1 cellular context compared by ENCODE assay signal in genomic region chr17:38602862-38603785, GRCh38.
TF ChIP-seq lines count a peak whose summit lies in the region.

No MANE protein-coding gene starts in this region.

TF ChIP-seq in HepG2, 621 proteins besides CTCF, POLR2A, EP300 and RAD21:
- no peak for TF ChIP-seq NFATC3 (CRISPR knock-in tag; IDR thresholded peaks at IDR 0.05)
- peak; percentile 67; the same call in 1 of the 2 replicates for TF ChIP-seq HNRNPL (IDR thresholded peaks at IDR 0.05; ENCODE audit: low read depth, low read length)
- no peak for TF ChIP-seq ZSCAN25 (CRISPR knock-in tag; IDR thresholded peaks at IDR 0.05)
- TF ChIP-seq ZNF24 (IDR thresholded peaks at IDR 0.05) = no peak
- peak; percentile 81 for TF ChIP-seq ZBTB33 (CRISPR knock-in tag; IDR thresholded peaks at IDR 0.05)
- no peak for TF ChIP-seq ZSCAN20 (CRISPR knock-in tag; IDR thresholded peaks at IDR 0.05; ENCODE audit: borderline replicate concordance)
- TF ChIP-seq U2AF1 (optimal IDR thresholded peaks at IDR 0.05; ENCODE audit: low read depth, low read length) = no peak
- TF ChIP-seq ZNF205 (CRISPR knock-in tag; IDR thresholded peaks at IDR 0.05) = no peak
- TF ChIP-seq RFX5 (IDR thresholded peaks at IDR 0.05; ENCODE audit: low read depth, low read length) = no peak
- no peak for TF ChIP-seq ZNF687 (CRISPR knock-in tag; IDR thresholded peaks at IDR 0.05)
- TF ChIP-seq SNRNP70 (IDR thresholded peaks at IDR 0.05; ENCODE audit: low read depth, low read length) = no peak
- no peak for TF ChIP-seq HMGA1 (CRISPR knock-in tag; conservative IDR thresholded peaks at IDR 0.05)
- no peak for TF ChIP-seq FLYWCH1 (CRISPR knock-in tag; IDR thresholded peaks at IDR 0.05)
- no peak for TF ChIP-seq MTERF4 (CRISPR knock-in tag; IDR thresholded peaks at IDR 0.05)
- TF ChIP-seq CHCHD3 (CRISPR knock-in tag; IDR thresholded peaks at IDR 0.05) = no peak
- 0 out of 2 replicates have a peak, but pooled peaks have one; percentile 5 for TF ChIP-seq RBFOX2 (IDR thresholded peaks at IDR 0.05; ENCODE audit: low read depth, low read length)
- TF ChIP-seq AHR (CRISPR knock-in tag; IDR thresholded peaks at IDR 0.05) = no peak
- TF ChIP-seq BORCS8-MEF2B (CRISPR knock-in tag; IDR thresholded peaks at IDR 0.05) = 0 out of 2 replicates have a peak, but pooled peaks have one; percentile 14
